In the genomic region with DNA sequence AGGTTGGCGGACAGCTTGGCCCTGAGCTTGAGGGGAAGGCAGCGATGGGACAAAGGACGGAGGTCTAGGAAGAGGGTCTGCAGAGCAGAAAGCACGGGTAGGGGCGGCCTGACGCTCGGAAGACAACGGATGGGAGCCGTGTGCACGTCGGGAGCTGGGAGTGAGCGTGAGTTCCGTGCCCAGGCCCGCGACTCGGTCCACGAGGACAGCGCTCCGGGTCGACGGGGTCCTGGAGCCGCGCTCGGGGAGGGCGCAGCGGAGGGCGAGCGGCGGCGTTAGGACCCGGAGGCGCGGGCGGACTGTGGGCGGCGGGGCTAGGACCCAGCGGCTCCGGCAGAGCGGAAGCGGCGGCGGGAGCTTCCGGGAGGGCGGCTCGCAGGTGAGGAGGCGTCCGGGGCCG, we compare ENCODE assay signal across 8 cellular contexts.
A peak's percentile ranks its signal among the peaks of the same experiment; 100 is the strongest.
DNase-seq lines count a peak whose midpoint lies in the region; ATAC-seq, FAIRE-seq and TF ChIP-seq lines count a peak whose summit lies in the region.
"Not testable (repeated sequence)": the region's sequence is repeated elsewhere in the genome, so short reads cannot be mapped to it uniquely, and the experiment has no call there.

No MANE protein-coding gene starts in this region.

- not testable (repeated sequence) for H2BK15ac ChIP-seq in mesendoderm (replicated peaks; ENCODE audit: low read depth)

- not testable (repeated sequence) for H3K23ac ChIP-seq in mesendoderm (ENCODE audit: low read length)

- TF ChIP-seq CTCF in A549 (IDR thresholded peaks at IDR 0.05); OCI-LY1 (IDR thresholded peaks at IDR 0.05; ENCODE audit: low read length); VCaP (conservative IDR thresholded peaks at IDR 0.05); astrocyte of the spinal cord (IDR thresholded peaks at IDR 0.05; ENCODE audit: low read depth, low read length): not testable (repeated sequence)

- H3K18ac ChIP-seq in mesendoderm (ENCODE audit: low read length), result not testable (repeated sequence)

- peak overlapping the region; percentile 73 for H3K56ac ChIP-seq in mesendoderm (ENCODE audit: low read length)

- in situ Hi-C loops in astrocyte of the spinal cord (cut with HindIII; ENCODE audit: low sequenced_read_pairs), result not testable (repeated sequence)

- H3K27ac ChIP-seq in A549 (peak overlapping the region in 1 of 2 experiments; percentile 74; a peak in 3 of 6 replicates), VCaP (peak overlapping the region; percentile 37; the same call in 1 of the 2 replicates)
- H3K27ac ChIP-seq in OCI-LY1 (ENCODE audit: low read depth, low read length, poor library complexity, severe bottlenecking); mesendoderm (ENCODE audit: low read depth, low read length): not testable (repeated sequence)

- not testable (repeated sequence) for ATAC-seq in A549; activated T-cell treated with anti-CD3 and anti-CD28 coated beads, Interleukin-2, amount 50 U/mL, for 72 hours (replicated peaks in 1 of 2)

- not testable (repeated sequence) for H2AK5ac ChIP-seq in mesendoderm (ENCODE audit: low read length)

- not testable (repeated sequence) for H3K27ac Mint-ChIP-seq in activated T-cell treated with anti-CD3 and anti-CD28 coated beads, Interleukin-2, amount 50 U/mL, for 72 hours; dendritic cell treated with granulocyte-macrophage colony-stimulating factor and Interleukin-4, amounts not matched to agents 40 ng/mL and 50 ng/mL, for 4 days

- H3K36me3 Mint-ChIP-seq in activated T-cell treated with anti-CD3 and anti-CD28 coated beads, Interleukin-2, amount 50 U/mL, for 72 hours (ENCODE audit: insufficient read depth in 2 of 2); dendritic cell treated with granulocyte-macrophage colony-stimulating factor and Interleukin-4, amounts not matched to agents 40 ng/mL and 50 ng/mL, for 4 days (ENCODE audit: low read depth): not testable (repeated sequence)

- H3K4me3 ChIP-seq in A549 (peak overlapping the region; percentile 40), OCI-LY1 (ENCODE audit: low read depth, low read length, poor library complexity, severe bottlenecking) (peak overlapping the region; percentile 55), astrocyte of the spinal cord (ENCODE audit: low read depth, low read length) (peak overlapping the region; percentile 35), skeletal muscle cell (ENCODE audit: low read depth, low read length) (peak overlapping the region; percentile 35)
- not testable (repeated sequence) for H3K4me3 ChIP-seq in mesendoderm (ENCODE audit: low read length)

- H4K20me1 ChIP-seq in OCI-LY1 (ENCODE audit: insufficient read depth, low read length), result not testable (repeated sequence)

- not testable (repeated sequence) for H3K4me1 ChIP-seq in A549; OCI-LY1 (ENCODE audit: insufficient read depth, low read length, severe bottlenecking); mesendoderm (ENCODE audit: control insufficient read depth, low read depth, low read length)

- not testable (repeated sequence) for H3K27me3 Mint-ChIP-seq in activated T-cell treated with anti-CD3 and anti-CD28 coated beads, Interleukin-2, amount 50 U/mL, for 72 hours (ENCODE audit: low read depth); dendritic cell treated with granulocyte-macrophage colony-stimulating factor and Interleukin-4, amounts not matched to agents 40 ng/mL and 50 ng/mL, for 4 days

- not testable (repeated sequence) for TF ChIP-seq POLR2A in A549 (IDR thresholded peaks at IDR 0.05; ENCODE audit: low read length)

- H2AFZ ChIP-seq in OCI-LY1 (ENCODE audit: low read length), result not testable (repeated sequence)

- H3K9me3 ChIP-seq in A549; OCI-LY1 (ENCODE audit: low read length): not testable (repeated sequence)

- not testable (repeated sequence) for H2BK120ac ChIP-seq in mesendoderm (ENCODE audit: low read depth, low read length)

- not testable (repeated sequence) for H3K4ac ChIP-seq in mesendoderm (ENCODE audit: low read depth, low read length)

- not testable (repeated sequence) for H3K36me3 ChIP-seq in OCI-LY1 (ENCODE audit: insufficient read depth, low read length); mesendoderm (ENCODE audit: control insufficient read depth, insufficient read depth, low read length)

- H2BK5ac ChIP-seq in mesendoderm (ENCODE audit: low read length), result not testable (repeated sequence)

- H4K5ac ChIP-seq in mesendoderm (ENCODE audit: low read length), result not testable (repeated sequence)

- POLR2A ChIA-PET in A549 (lab: Yijun Ruan, JAX), result not testable (repeated sequence)

- not testable (repeated sequence) for H3K4me1 Mint-ChIP-seq in activated T-cell treated with anti-CD3 and anti-CD28 coated beads, Interleukin-2, amount 50 U/mL, for 72 hours (ENCODE audit: low read depth)
- peaks cover 10% of the 10 kb centered on the region for H3K4me1 Mint-ChIP-seq in dendritic cell treated with granulocyte-macrophage colony-stimulating factor and Interleukin-4, amounts not matched to agents 40 ng/mL and 50 ng/mL, for 4 days (ENCODE audit: low read depth)

- not testable (repeated sequence) for H3F3A ChIP-seq in OCI-LY1 (ENCODE audit: insufficient read depth, low read length)

- TF ChIP-seq RAD21 in A549 (conservative IDR thresholded peaks at IDR 0.05 in 1 of 2, IDR thresholded peaks at IDR 0.05 in 1 of 2), result not testable (repeated sequence)

- TF ChIP-seq EP300 in A549 (IDR thresholded peaks at IDR 0.05), result not testable (repeated sequence)

- H3K79me1 ChIP-seq in mesendoderm (ENCODE audit: low read length), result not testable (repeated sequence)

- FAIRE-seq in A549 (lab: Jason Lieb, UNC), result not testable (repeated sequence)

- not testable (repeated sequence) for H4K8ac ChIP-seq in mesendoderm (ENCODE audit: low read depth, low read length)

- not testable (repeated sequence) for H3K9me2 ChIP-seq in OCI-LY1 (ENCODE audit: low read depth, low read length)

- H3K9ac ChIP-seq in OCI-LY1 (ENCODE audit: low read length), result peak overlapping the region; percentile 50; the same call in 1 of the 2 replicates
- peak overlapping the region; percentile 54 for H3K9ac ChIP-seq in mesendoderm (ENCODE audit: low read length)

- not testable (repeated sequence) for H3K9me3 Mint-ChIP-seq in activated T-cell treated with anti-CD3 and anti-CD28 coated beads, Interleukin-2, amount 50 U/mL, for 72 hours; dendritic cell treated with granulocyte-macrophage colony-stimulating factor and Interleukin-4, amounts not matched to agents 40 ng/mL and 50 ng/mL, for 4 days

- H3K4me3 Mint-ChIP-seq in activated T-cell treated with anti-CD3 and anti-CD28 coated beads, Interleukin-2, amount 50 U/mL, for 72 hours, result peak overlapping the region; percentile 57 to 78
- peak overlapping the region; percentile 32 for H3K4me3 Mint-ChIP-seq in dendritic cell treated with granulocyte-macrophage colony-stimulating factor and Interleukin-4, amounts not matched to agents 40 ng/mL and 50 ng/mL, for 4 days

- H3K4me2 ChIP-seq in A549; OCI-LY1 (ENCODE audit: low read length); mesendoderm (ENCODE audit: low read length): not testable (repeated sequence)

- WGBS in A549 (ENCODE audit: missing lambda C conversion rate), result no CpG with 5 or more reads among the region's 48 CpGs
- WGBS in mesendoderm (ENCODE audit: extremely low coverage, insufficient coverage, low lambda C conversion rate), result no CpG with 5 or more reads among the region's 48 CpGs

- H3K27me3 ChIP-seq in OCI-LY1 (ENCODE audit: insufficient read depth, low read length); mesendoderm (ENCODE audit: insufficient read depth, low read length, poor library complexity): not testable (repeated sequence)

- not testable (repeated sequence) for H3K79me2 ChIP-seq in OCI-LY1 (ENCODE audit: insufficient read depth, low read length); mesendoderm (ENCODE audit: control insufficient read depth, insufficient read depth, low read length)

- DNase-seq in A549 (ENCODE audit: low read depth in 1 of 2, low spot score in 1 of 2); activated T-cell treated with anti-CD3 and anti-CD28 coated beads, Interleukin-2, amount 50 U/mL, for 72 hours; astrocyte of the spinal cord (ENCODE audit: low read depth, low spot score); mesendoderm; skeletal muscle cell (ENCODE audit: low read depth): not testable (repeated sequence)

- CTCF ChIA-PET in A549 (lab: Yijun Ruan, JAX), result not testable (repeated sequence)

- intact Hi-C loops in dendritic cell treated with granulocyte-macrophage colony-stimulating factor and Interleukin-4, amounts not matched to agents 40 ng/mL and 50 ng/mL, for 4 days (cut with micrococcal nuclease), result not testable (repeated sequence)
